8 cellular contexts compared by ENCODE assay signal in genomic region chr10:14959221-14960057, GRCh38. TPM values are rescaled to one million over a fixed set of nuclear protein-coding genes. Genes with fewer than 3 reads are reported as not detected.
A peak's percentile ranks its signal among the peaks of the same experiment; 100 is the strongest.
DNase-seq lines count a peak whose midpoint lies in the region; ATAC-seq and TF ChIP-seq lines count a peak whose summit lies in the region.

TSS of gene MEIG1 (plus strand) at chr10:14959388. CDS start at chr10:14966469, 7,081 bp downstream.

- peak within 1 kb of the TSS; percentile 82 for H3K4me3 ChIP-seq in fibroblast of villous mesenchyme (ENCODE audit: low read depth, low read length)
- peak within 1 kb of the TSS; percentile 94 for H3K4me3 ChIP-seq in neural cell (ENCODE audit: low read length)

- H2AK5ac ChIP-seq in H9 (ENCODE audit: insufficient read length, low read length), result no peak within 1 kb of the TSS

- H3K9ac ChIP-seq in ES-I3 (ENCODE audit: low read depth, low read length), result peak within 1 kb of the TSS; percentile 61
- peak within 1 kb of the TSS; percentile 76 for H3K9ac ChIP-seq in H9 (ENCODE audit: extremely low read depth, insufficient read length, low read length)
- H3K9ac ChIP-seq in neural cell (ENCODE audit: low read length), result peak within 1 kb of the TSS; percentile 93

- H3K79me2 ChIP-seq in H9 (ENCODE audit: insufficient read depth, low read length) (no peaks in the 10 kb centered on the region), neural cell (replicated peaks; ENCODE audit: insufficient read depth, low read length) (no peaks in the 10 kb centered on the region)

- H3K27me3 Mint-ChIP-seq in H9 (ENCODE audit: low read depth), result peaks cover 3% of the 10 kb centered on the region
- no peaks in the 10 kb centered on the region for H3K27me3 Mint-ChIP-seq in stimulated activated naive CD8-positive, alpha-beta T cell treated with anti-CD3 and anti-CD28 coated beads, Interleukin-15, amount 100 ng/mL, for 72 hours

- peak within 1 kb of the TSS; percentile 90 to 95 for H3K4me3 Mint-ChIP-seq in H9
- peak within 1 kb of the TSS; percentile 97 to 99 for H3K4me3 Mint-ChIP-seq in stimulated activated naive CD8-positive, alpha-beta T cell treated with anti-CD3 and anti-CD28 coated beads, Interleukin-15, amount 100 ng/mL, for 72 hours

- no peaks in the 10 kb centered on the region for H3K9me2 ChIP-seq in neural cell (ENCODE audit: insufficient read depth, low read length)

- H4K91ac ChIP-seq in H9 (ENCODE audit: insufficient read length, low read depth, low read length), result no peak within 1 kb of the TSS

- H3K4ac ChIP-seq in H9 (ENCODE audit: low read depth, low read length), result no peak within 1 kb of the TSS

- no peak within 1 kb of the TSS for H2BK5ac ChIP-seq in H9 (ENCODE audit: insufficient read length, low read length)

- peaks cover 3% of the 10 kb centered on the region for H3K23me2 ChIP-seq in H9 (ENCODE audit: insufficient read length, low read depth, low read length, poor library complexity, severe bottlenecking)

- no peaks in the 10 kb centered on the region for H3K4me1 ChIP-seq in ES-I3 (ENCODE audit: insufficient read depth, low read length)
- H3K4me1 ChIP-seq in H9 (ENCODE audit: insufficient read depth, low read length), result no peaks in the 10 kb centered on the region

- peaks cover 0 to 1% of the 10 kb centered on the region in 2 experiments; a peak in 2 of 5 replicates for H3K9me3 Mint-ChIP-seq in H9
- no peaks in the 10 kb centered on the region for H3K9me3 Mint-ChIP-seq in stimulated activated naive CD8-positive, alpha-beta T cell treated with anti-CD3 and anti-CD28 coated beads, Interleukin-15, amount 100 ng/mL, for 72 hours

- no peaks in the 10 kb centered on the region for H3K79me1 ChIP-seq in H9 (ENCODE audit: insufficient read depth, low read depth, low read length, poor library complexity, severe bottlenecking)

- H2AFZ ChIP-seq in H9 (ENCODE audit: low read length) (peak within 1 kb of the TSS; percentile 33), neural cell (ENCODE audit: low read depth, low read length) (peak within 1 kb of the TSS; percentile 97)

- H3K18ac ChIP-seq in H9 (ENCODE audit: insufficient read length, low read depth, low read length), result peak within 1 kb of the TSS; percentile 86

- H3K36me3 ChIP-seq in ES-I3 (ENCODE audit: insufficient read depth, low read length), result no peaks in the 10 kb centered on the region
- no peaks in the 10 kb centered on the region for H3K36me3 ChIP-seq in neural cell (ENCODE audit: insufficient read depth, low read length)

- H4K8ac ChIP-seq in H9 (replicated peaks; ENCODE audit: insufficient read length, low read depth, low read length), result no peak within 1 kb of the TSS

- peak within 1 kb of the TSS; percentile 90; the same call in 1 of the 2 replicates for H3K14ac ChIP-seq in H9 (ENCODE audit: insufficient read depth, low read length)

- peak; percentile 44 for TF ChIP-seq RAD21 in neural cell (conservative IDR thresholded peaks at IDR 0.05)

- no peak within 1 kb of the TSS for H3K23ac ChIP-seq in H9 (ENCODE audit: insufficient read length, low read depth, low read length)

- H3T11ph ChIP-seq in H9 (ENCODE audit: low read length), result no peak within 1 kb of the TSS

- H3F3A ChIP-seq in neural cell (ENCODE audit: insufficient read depth, low read length, poor library complexity, severe bottlenecking), result no peaks in the 10 kb centered on the region

- H4K20me1 ChIP-seq in H9 (ENCODE audit: control insufficient read depth, insufficient read depth, insufficient read length) (no peaks in the 10 kb centered on the region), neural cell (ENCODE audit: insufficient read depth) (no peaks in the 10 kb centered on the region)

- peaks cover 8 to 9% of the 10 kb centered on the region in 2 experiments for H3K4me1 Mint-ChIP-seq in H9
- peaks cover 43% of the 10 kb centered on the region for H3K4me1 Mint-ChIP-seq in stimulated activated naive CD8-positive, alpha-beta T cell treated with anti-CD3 and anti-CD28 coated beads, Interleukin-15, amount 100 ng/mL, for 72 hours

- no peak within 1 kb of the TSS for H2BK15ac ChIP-seq in H9 (ENCODE audit: low read depth, low read length)

- WGBS in H9 (ENCODE audit: extremely low coverage, insufficient read length, low lambda C conversion rate), result no CpG with 5 or more reads among the region's 60 CpGs

- peak within 1 kb of the TSS; percentile 58 for H3K4me2 ChIP-seq in H9 (ENCODE audit: insufficient read depth, insufficient read length, low read length)
- H3K4me2 ChIP-seq in neural cell (ENCODE audit: low read length), result peak within 1 kb of the TSS; percentile 69

- H3K27me3 ChIP-seq in H9 (ENCODE audit: insufficient read depth, low read length) (no peaks in the 10 kb centered on the region), neural cell (ENCODE audit: insufficient read depth, low read depth, low read length) (no peaks in the 10 kb centered on the region)

- H2BK12ac ChIP-seq in H9 (ENCODE audit: insufficient read length, low read depth, low read length), result no peak within 1 kb of the TSS

- no peaks in the 10 kb centered on the region for H3K9me3 ChIP-seq in ES-I3 (ENCODE audit: control insufficient read depth, insufficient read depth, low read length)
- H3K9me3 ChIP-seq in H9 (ENCODE audit: control insufficient read depth, low read depth, low read length), result no peaks in the 10 kb centered on the region
- H3K9me3 ChIP-seq in neural cell (ENCODE audit: low read length), result no peaks in the 10 kb centered on the region

- peak; percentile 34 for TF ChIP-seq EP300 in neural cell (conservative IDR thresholded peaks at IDR 0.05; ENCODE audit: poor library complexity, severe bottlenecking)

- TF ChIP-seq POLR2A in Raji (IDR thresholded peaks at IDR 0.05; ENCODE audit: insufficient read depth, low read depth, low read length), result peak; percentile 64

- H2BK120ac ChIP-seq in H9 (ENCODE audit: low read depth, low read length, poor library complexity, severe bottlenecking), result no peak within 1 kb of the TSS

- ATAC-seq in stimulated activated naive CD8-positive, alpha-beta T cell treated with anti-CD3 and anti-CD28 coated beads, Interleukin-15, amount 100 ng/mL, for 72 hours, result peak; percentile 90

- DNase-seq in H9, result peak; percentile 96
- DNase-seq in M059J (ENCODE audit: low read depth), result peak; percentile 86
- DNase-seq in activated gamma-delta T cell (lab: John Stamatoyannopoulos, UW), result peak; percentile 76
- peak; percentile 95 for DNase-seq in fibroblast of villous mesenchyme (ENCODE audit: low read depth)
- peak; percentile 96 to 98 for DNase-seq in stimulated activated naive CD8-positive, alpha-beta T cell treated with anti-CD3 and anti-CD28 coated beads, Interleukin-15, amount 100 ng/mL, for 72 hours

- peak within 1 kb of the TSS; percentile 83 for H3K27ac ChIP-seq in H9 (ENCODE audit: insufficient read length, low read depth, low read length)
- H3K27ac ChIP-seq in neural cell (ENCODE audit: low read length), result peak within 1 kb of the TSS; percentile 97

- no peak within 1 kb of the TSS for H2BK20ac ChIP-seq in H9 (ENCODE audit: low read depth, low read length, poor library complexity, severe bottlenecking)

- TF ChIP-seq CTCF in H9 (conservative IDR thresholded peaks at IDR 0.05) (no peak), fibroblast of villous mesenchyme (IDR thresholded peaks at IDR 0.05; ENCODE audit: insufficient read depth, low read depth, low read length) (no peak), neural cell (IDR thresholded peaks at IDR 0.05; ENCODE audit: poor library complexity, severe bottlenecking) (no peak)

- no peaks in the 10 kb centered on the region; a peak in 1 of 7 replicates for H3K36me3 Mint-ChIP-seq in H9 (ENCODE audit: insufficient read depth in 1 of 3, low read depth in 3 of 3)

- no peak within 1 kb of the TSS for H3K56ac ChIP-seq in H9 (ENCODE audit: insufficient read length, low read depth, low read length)

- H4K5ac ChIP-seq in H9 (ENCODE audit: insufficient read length, low read depth, low read length), result no peak within 1 kb of the TSS

- H3K27ac Mint-ChIP-seq in H9, result peak within 1 kb of the TSS; percentile 99 to 100 (median 99)
- H3K27ac Mint-ChIP-seq in stimulated activated naive CD8-positive, alpha-beta T cell treated with anti-CD3 and anti-CD28 coated beads, Interleukin-15, amount 100 ng/mL, for 72 hours, result peak within 1 kb of the TSS; percentile 97 to 99

TF ChIP-seq in neural cell, 6 proteins besides CTCF, POLR2A, EP300 and RAD21:
- TF ChIP-seq TAF1 (IDR thresholded peaks at IDR 0.05; ENCODE audit: low read depth), result peak; percentile 82
- peak; percentile 26 for TF ChIP-seq SMC3 (conservative IDR thresholded peaks at IDR 0.05; ENCODE audit: poor library complexity)
- TF ChIP-seq MXI1 (conservative IDR thresholded peaks at IDR 0.05; ENCODE audit: poor library complexity, severe bottlenecking), result peak; percentile 65
- no peak for TF ChIP-seq EZH2 (IDR thresholded peaks at IDR 0.05; ENCODE audit: borderline replicate concordance, insufficient read depth, low read length, poor library complexity, severe bottlenecking)
- peak; percentile 86 for TF ChIP-seq POLR2AphosphoS5 (IDR thresholded peaks at IDR 0.05)
- TF ChIP-seq REST (IDR thresholded peaks at IDR 0.05; ENCODE audit: borderline replicate concordance), result peak; percentile 72

RNA-seq across cellular contexts. Expression of gene MEIG1, which starts in this region (rescaled TPM):
- 0.72 TPM in 1 of 2 replicates, not detected in the other for total RNA-seq in H9 (2021)
- total RNA-seq in M059J (2014; rRNA removed; shearing (Covaris generic)), result not detected in 2 replicates
- total RNA-seq in fibroblast of villous mesenchyme, result 0.32 TPM in 1 of 2 replicates, not detected in the other
- polyA plus RNA-seq in neural cell, result 2.0 TPM in 1 of 2 replicates, not detected in the other
- not detected in 2 replicates for polyA minus RNA-seq in neural cell

Comparison
In these comparisons a context has a peak if more than half of its experiments do, and no peak if none do; other contexts are left out.
1. Peak in every context shown above with its lines: DNase-seq, ATAC-seq, H3K4me3 ChIP-seq and H3K27ac ChIP-seq.
2. Peak in DNase-seq, H3K27ac ChIP-seq, H3K9ac ChIP-seq and H3K4me2 ChIP-seq in H9; RNA of the gene not detected or under 1 TPM.
3. Peak in DNase-seq in M059J; RNA of the gene not detected or under 1 TPM.
4. Peak in DNase-seq and H3K4me3 ChIP-seq in fibroblast of villous mesenchyme; RNA of the gene not detected or under 1 TPM.